10 cellular contexts compared by ENCODE assay signal in genomic region chr2:235171511-235172130, GRCh38.
DNase-seq lines count a peak whose midpoint lies in the region; TF ChIP-seq lines count a peak whose summit lies in the region.
"Had no signal": no experiment of that assay in that cellular context is flagged by ENCODE, and none has a peak within 500 bp of the region (broad histone marks: within the 10 kb centered on the region; RNA-seq: fewer than 3 reads in every experiment).

No MANE protein-coding gene starts in this region.

- H3K27me3 Mint-ChIP-seq in mesothelial cell of epicardium (ENCODE audit: low read depth): no peaks in the 10 kb centered on the region

- H3K79me2 ChIP-seq in osteoblast (ENCODE audit: insufficient read depth, low read length): no peaks in the 10 kb centered on the region

- intact Hi-C loops in vagina (cut with DNase I): no loop called here

- H3K9me3 Mint-ChIP-seq in mesothelial cell of epicardium: peaks cover 13% of the 10 kb centered on the region

- peak overlapping the region; percentile 73 for H3K4me2 ChIP-seq in osteoblast (ENCODE audit: insufficient read depth, low read length)

- peaks cover 16% of the 10 kb centered on the region for H3K4me1 Mint-ChIP-seq in mesothelial cell of epicardium

- H3K4me3 Mint-ChIP-seq in mesothelial cell of epicardium: no peak overlapping the region
- H3K4me3 Mint-ChIP-seq: activated T-helper 1 cell treated with anti-CD3 and anti-CD28 coated beads, Interleukin-12 subunit alpha, Interleukin-12 subunit beta, Interleukin-2, Interleukin-4 antibody, amounts not matched to agents 30 ng/mL and 10 ng/mL and 1 ng/mL, durations not matched to agents 14 hours and 24 hours and 36 hours had no signal

- TF ChIP-seq CTCF in osteoblast (IDR thresholded peaks at IDR 0.05; ENCODE audit: extremely low read depth, low read depth, low read length): no peak
- TF ChIP-seq CTCF in vagina (IDR thresholded peaks at IDR 0.05): no peak
- TF ChIP-seq CTCF in mesothelial cell of epicardium (IDR thresholded peaks at IDR 0.05; ENCODE audit: unreplicated experiment): no peak

- DNase-seq in Daoy (ENCODE audit: low read depth): peak; percentile 67
- DNase-seq in OCI-M1 (lab: John Stamatoyannopoulos, UW): peak; percentile 53
- peak; percentile 29 for DNase-seq in epithelial cell of prostate (ENCODE audit: low read depth, low spot score)
- DNase-seq in osteoblast (ENCODE audit: insufficient read length, low spot score, missing footprints): no peak
- DNase-seq in vagina (ENCODE audit: extremely low spot score in 2 of 2): no peak
- no peak for DNase-seq in H7
- no peak for DNase-seq in NCI-H187 (lab: John Stamatoyannopoulos, UW)
- DNase-seq in mesothelial cell of epicardium (ENCODE audit: low spot score in 2 of 2, unreplicated experiment in 2 of 2): no peak

- H3K9me3 ChIP-seq in osteoblast (ENCODE audit: low read depth, low read length): no peaks in the 10 kb centered on the region
- H3K9me3 ChIP-seq in vagina: no peaks in the 10 kb centered on the region
- H3K9me3 ChIP-seq: right atrium auricular region had no signal

- H3K36me3 ChIP-seq in osteoblast (ENCODE audit: insufficient read depth, low read length): no peaks in the 10 kb centered on the region
- H3K36me3 ChIP-seq in vagina: no peaks in the 10 kb centered on the region
- no peaks in the 10 kb centered on the region for H3K36me3 ChIP-seq in H7 (replicated peaks; ENCODE audit: control insufficient read depth, insufficient read depth, low read length)
- H3K36me3 ChIP-seq: right atrium auricular region had no signal

- H3K27me3 ChIP-seq in osteoblast (ENCODE audit: insufficient read depth, low read length) (no peaks in the 10 kb centered on the region), vagina (no peaks in the 10 kb centered on the region), H7 (ENCODE audit: control insufficient read depth, insufficient read depth, low read length) (no peaks in the 10 kb centered on the region)
- H3K27me3 ChIP-seq: right atrium auricular region had no signal

- H3K4me3 ChIP-seq in osteoblast (ENCODE audit: insufficient read depth, low read length) (peak overlapping the region; percentile 41), vagina (no peak overlapping the region), H7 (ENCODE audit: insufficient read depth, low read depth, low read length) (no peak overlapping the region)
- H3K4me3 ChIP-seq: right atrium auricular region had no signal

- no peak overlapping the region for H3K27ac Mint-ChIP-seq in mesothelial cell of epicardium
- H3K27ac Mint-ChIP-seq: activated T-helper 1 cell treated with anti-CD3 and anti-CD28 coated beads, Interleukin-12 subunit alpha, Interleukin-12 subunit beta, Interleukin-2, Interleukin-4 antibody, amounts not matched to agents 30 ng/mL and 10 ng/mL and 1 ng/mL, durations not matched to agents 14 hours and 24 hours and 36 hours had no signal

- no peaks in the 10 kb centered on the region for H3K36me3 Mint-ChIP-seq in mesothelial cell of epicardium

- H3K4me1 ChIP-seq in osteoblast (ENCODE audit: insufficient read depth, low read length) (peaks cover 33% of the 10 kb centered on the region), vagina (peaks cover 14% of the 10 kb centered on the region)

- H4K20me1 ChIP-seq in osteoblast (ENCODE audit: insufficient read depth, low read length): no peaks in the 10 kb centered on the region

- no peak for TF ChIP-seq POLR2A in vagina (IDR thresholded peaks at IDR 0.05)

- H3K27ac ChIP-seq in epithelial cell of prostate (no peak overlapping the region), osteoblast (ENCODE audit: low read depth, low read length) (peak overlapping the region; percentile 91), vagina (no peak overlapping the region)
- H3K27ac ChIP-seq: right atrium auricular region had no signal

- peak overlapping the region; percentile 61 for H2AFZ ChIP-seq in osteoblast (ENCODE audit: low read length)

Comparison
In these comparisons a context has a peak if more than half of its experiments do, and no peak if none do; other contexts are left out.
1. DNase-seq: peak in Daoy (single experiment), OCI-M1 (single experiment) and epithelial cell of prostate (single experiment); none in osteoblast (single experiment), vagina (0 of 2), H7 (single experiment), NCI-H187 (0 of 2) and mesothelial cell of epicardium (0 of 2).